In genomic region chrX:13463608-13464007, GRCh38 we compare ENCODE assay signal across 9 cellular contexts.
DNase-seq lines count a peak whose midpoint lies in the region; ATAC-seq and TF ChIP-seq lines count a peak whose summit lies in the region.
"Had no signal": no experiment of that assay in that cellular context is flagged by ENCODE, and none has a peak within 500 bp of the region (broad histone marks: within the 10 kb centered on the region; RNA-seq: fewer than 3 reads in every experiment).

No MANE protein-coding gene starts in this region.

- intact Hi-C loops in CD4-positive, alpha-beta T cell (cut with DNase I, micrococcal nuclease), result no loop called here

- no peaks in the 10 kb centered on the region for H3K27me3 Mint-ChIP-seq in CD4-positive, alpha-beta T cell
- no peaks in the 10 kb centered on the region for H3K27me3 Mint-ChIP-seq in stimulated activated naive CD8-positive, alpha-beta T cell treated with anti-CD3 and anti-CD28 coated beads, Interleukin-15, amount 100 ng/mL, for 72 hours

- peaks cover 3% of the 10 kb centered on the region for H3K9me3 Mint-ChIP-seq in CD4-positive, alpha-beta T cell
- H3K9me3 Mint-ChIP-seq in stimulated activated naive CD8-positive, alpha-beta T cell treated with anti-CD3 and anti-CD28 coated beads, Interleukin-15, amount 100 ng/mL, for 72 hours, result peaks cover 5 to 6% of the 10 kb centered on the region in 2 donors

- no peaks in the 10 kb centered on the region for H3K36me3 Mint-ChIP-seq in CD4-positive, alpha-beta T cell (ENCODE audit: low read depth)

- H3K27ac Mint-ChIP-seq in CD4-positive, alpha-beta T cell, result no peak overlapping the region
- no peak overlapping the region for H3K27ac Mint-ChIP-seq in stimulated activated naive CD8-positive, alpha-beta T cell treated with anti-CD3 and anti-CD28 coated beads, Interleukin-15, amount 100 ng/mL, for 72 hours

- CTCF ChIA-PET in CD4-positive, alpha-beta T cell (lab: Charles Lee), result no interaction called here

- no peaks in the 10 kb centered on the region for H3K4me1 Mint-ChIP-seq in CD4-positive, alpha-beta T cell (ENCODE audit: low read depth)
- no peaks in the 10 kb centered on the region for H3K4me1 Mint-ChIP-seq in stimulated activated naive CD8-positive, alpha-beta T cell treated with anti-CD3 and anti-CD28 coated beads, Interleukin-15, amount 100 ng/mL, for 72 hours

- H3K4me3 ChIP-seq in HFF-Myc (replicated peaks; ENCODE audit: low read depth, low read length) (no peak overlapping the region), skeletal muscle tissue (ENCODE audit: low read length in 3 of 3) (no peak overlapping the region)

- H3K4me1 ChIP-seq in skeletal muscle tissue (ENCODE audit: control insufficient read depth in 3 of 3, insufficient read depth in 3 of 3, low read length in 3 of 3), result peaks cover 0 to 3% (median 3%) of the 10 kb centered on the region in 3 donors

- POLR2A ChIA-PET in CD4-positive, alpha-beta T cell (lab: Charles Lee), result no interaction called here

- H3K36me3 ChIP-seq in skeletal muscle tissue (ENCODE audit: control insufficient read depth in 3 of 3, insufficient read depth in 3 of 3, low read length in 3 of 3), result no peaks in the 10 kb centered on the region

- no peak for TF ChIP-seq CTCF in HFF-Myc (IDR thresholded peaks at IDR 0.05; ENCODE audit: low read depth, low read length, missing control alignments)
- no peak for TF ChIP-seq CTCF in CD4-positive, alpha-beta T cell (IDR thresholded peaks at IDR 0.05)

- no peaks in the 10 kb centered on the region for H3K27me3 ChIP-seq in skeletal muscle tissue (ENCODE audit: control insufficient read depth in 3 of 3, insufficient read depth in 3 of 3, low read length in 3 of 3)
- no peaks in the 10 kb centered on the region for H3K27me3 ChIP-seq in CD4-positive, alpha-beta T cell (ENCODE audit: control insufficient read depth, insufficient read depth, low read length)

- no peak overlapping the region for H3K4me3 Mint-ChIP-seq in CD4-positive, alpha-beta T cell
- no peak overlapping the region for H3K4me3 Mint-ChIP-seq in stimulated activated naive CD8-positive, alpha-beta T cell treated with anti-CD3 and anti-CD28 coated beads, Interleukin-15, amount 100 ng/mL, for 72 hours

- no peak for ATAC-seq in CD4-positive, alpha-beta T cell (ENCODE audit: poor library complexity)
- ATAC-seq in stimulated activated naive CD8-positive, alpha-beta T cell treated with anti-CD3 and anti-CD28 coated beads, Interleukin-15, amount 100 ng/mL, for 72 hours, result no peak
- ATAC-seq in HG02623 (IDR thresholded peaks at IDR 0.05; ENCODE audit: unreplicated experiment), result no peak

- H3K9me3 ChIP-seq in skeletal muscle tissue (ENCODE audit: control insufficient read depth in 3 of 3, low read length in 3 of 3), result peaks cover 0 to 3% (median 0%) of the 10 kb centered on the region in 3 donors
- H3K9me3 ChIP-seq in CD4-positive, alpha-beta T cell (ENCODE audit: control insufficient read depth, low read length), result no peaks in the 10 kb centered on the region

- H3K27ac ChIP-seq in skeletal muscle tissue (ENCODE audit: low read depth, low read length), result peak overlapping the region; percentile 23
- no peak overlapping the region for H3K27ac ChIP-seq in CD4-positive, alpha-beta T cell (ENCODE audit: low read depth, low read length)

- DNase-seq in HFF-Myc (ENCODE audit: extremely low read depth, low read depth) (peak; percentile 86), NCI-H69 (lab: John Stamatoyannopoulos, UW) (peak; percentile 95), epidermal melanocyte (ENCODE audit: insufficient read length, low spot score) (peak; percentile 18), NCI-H2227 (lab: John Stamatoyannopoulos, UW; ENCODE audit: unreplicated experiment) (no peak)
- DNase-seq in CD4-positive, alpha-beta T cell, result no peak
- DNase-seq in stimulated activated naive CD8-positive, alpha-beta T cell treated with anti-CD3 and anti-CD28 coated beads, Interleukin-15, amount 100 ng/mL, for 72 hours, result no peak
- DNase-seq: H7 had no signal

- H3K9ac ChIP-seq in skeletal muscle tissue (ENCODE audit: low read depth in 1 of 3, low read length in 3 of 3), result no peak overlapping the region

Comparison
In these comparisons a context has a peak if more than half of its experiments do, and no peak if none do; other contexts are left out.
1. DNase-seq: peak in HFF-Myc (single experiment), NCI-H69 (single experiment) and epidermal melanocyte (single experiment); none in NCI-H2227 (single experiment), CD4-positive, alpha-beta T cell (0 of 10) and stimulated activated naive CD8-positive, alpha-beta T cell treated with anti-CD3 and anti-CD28 coated beads, Interleukin-15, amount 100 ng/mL, for 72 hours (0 of 2).